Comparison of ENCODE assay signal across 2 cellular contexts in the genomic region with DNA sequence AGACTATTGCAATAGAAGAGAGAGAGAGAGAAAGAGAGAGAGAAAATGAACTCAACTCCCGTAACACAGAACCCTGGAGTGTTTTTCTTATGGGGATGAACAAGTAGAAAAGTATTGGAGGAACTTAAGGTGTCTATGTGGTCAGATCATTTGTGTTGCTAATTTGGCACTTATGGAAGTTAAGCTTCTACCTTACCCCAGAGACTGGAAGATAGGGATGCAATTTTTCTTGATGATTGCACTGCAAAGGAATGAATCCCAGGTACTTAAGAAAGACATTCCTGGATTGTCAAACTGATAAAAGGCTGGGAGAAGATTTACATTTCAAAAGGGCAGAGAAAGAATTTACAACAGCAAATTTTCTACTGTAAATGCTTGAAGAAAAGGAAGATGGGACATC.
TF ChIP-seq lines count a peak whose summit lies in the region.

No MANE protein-coding gene starts in this region.

TF ChIP-seq in GM23338, 12 proteins besides CTCF, POLR2A, EP300 and RAD21:
- TF ChIP-seq, protein P1, sequence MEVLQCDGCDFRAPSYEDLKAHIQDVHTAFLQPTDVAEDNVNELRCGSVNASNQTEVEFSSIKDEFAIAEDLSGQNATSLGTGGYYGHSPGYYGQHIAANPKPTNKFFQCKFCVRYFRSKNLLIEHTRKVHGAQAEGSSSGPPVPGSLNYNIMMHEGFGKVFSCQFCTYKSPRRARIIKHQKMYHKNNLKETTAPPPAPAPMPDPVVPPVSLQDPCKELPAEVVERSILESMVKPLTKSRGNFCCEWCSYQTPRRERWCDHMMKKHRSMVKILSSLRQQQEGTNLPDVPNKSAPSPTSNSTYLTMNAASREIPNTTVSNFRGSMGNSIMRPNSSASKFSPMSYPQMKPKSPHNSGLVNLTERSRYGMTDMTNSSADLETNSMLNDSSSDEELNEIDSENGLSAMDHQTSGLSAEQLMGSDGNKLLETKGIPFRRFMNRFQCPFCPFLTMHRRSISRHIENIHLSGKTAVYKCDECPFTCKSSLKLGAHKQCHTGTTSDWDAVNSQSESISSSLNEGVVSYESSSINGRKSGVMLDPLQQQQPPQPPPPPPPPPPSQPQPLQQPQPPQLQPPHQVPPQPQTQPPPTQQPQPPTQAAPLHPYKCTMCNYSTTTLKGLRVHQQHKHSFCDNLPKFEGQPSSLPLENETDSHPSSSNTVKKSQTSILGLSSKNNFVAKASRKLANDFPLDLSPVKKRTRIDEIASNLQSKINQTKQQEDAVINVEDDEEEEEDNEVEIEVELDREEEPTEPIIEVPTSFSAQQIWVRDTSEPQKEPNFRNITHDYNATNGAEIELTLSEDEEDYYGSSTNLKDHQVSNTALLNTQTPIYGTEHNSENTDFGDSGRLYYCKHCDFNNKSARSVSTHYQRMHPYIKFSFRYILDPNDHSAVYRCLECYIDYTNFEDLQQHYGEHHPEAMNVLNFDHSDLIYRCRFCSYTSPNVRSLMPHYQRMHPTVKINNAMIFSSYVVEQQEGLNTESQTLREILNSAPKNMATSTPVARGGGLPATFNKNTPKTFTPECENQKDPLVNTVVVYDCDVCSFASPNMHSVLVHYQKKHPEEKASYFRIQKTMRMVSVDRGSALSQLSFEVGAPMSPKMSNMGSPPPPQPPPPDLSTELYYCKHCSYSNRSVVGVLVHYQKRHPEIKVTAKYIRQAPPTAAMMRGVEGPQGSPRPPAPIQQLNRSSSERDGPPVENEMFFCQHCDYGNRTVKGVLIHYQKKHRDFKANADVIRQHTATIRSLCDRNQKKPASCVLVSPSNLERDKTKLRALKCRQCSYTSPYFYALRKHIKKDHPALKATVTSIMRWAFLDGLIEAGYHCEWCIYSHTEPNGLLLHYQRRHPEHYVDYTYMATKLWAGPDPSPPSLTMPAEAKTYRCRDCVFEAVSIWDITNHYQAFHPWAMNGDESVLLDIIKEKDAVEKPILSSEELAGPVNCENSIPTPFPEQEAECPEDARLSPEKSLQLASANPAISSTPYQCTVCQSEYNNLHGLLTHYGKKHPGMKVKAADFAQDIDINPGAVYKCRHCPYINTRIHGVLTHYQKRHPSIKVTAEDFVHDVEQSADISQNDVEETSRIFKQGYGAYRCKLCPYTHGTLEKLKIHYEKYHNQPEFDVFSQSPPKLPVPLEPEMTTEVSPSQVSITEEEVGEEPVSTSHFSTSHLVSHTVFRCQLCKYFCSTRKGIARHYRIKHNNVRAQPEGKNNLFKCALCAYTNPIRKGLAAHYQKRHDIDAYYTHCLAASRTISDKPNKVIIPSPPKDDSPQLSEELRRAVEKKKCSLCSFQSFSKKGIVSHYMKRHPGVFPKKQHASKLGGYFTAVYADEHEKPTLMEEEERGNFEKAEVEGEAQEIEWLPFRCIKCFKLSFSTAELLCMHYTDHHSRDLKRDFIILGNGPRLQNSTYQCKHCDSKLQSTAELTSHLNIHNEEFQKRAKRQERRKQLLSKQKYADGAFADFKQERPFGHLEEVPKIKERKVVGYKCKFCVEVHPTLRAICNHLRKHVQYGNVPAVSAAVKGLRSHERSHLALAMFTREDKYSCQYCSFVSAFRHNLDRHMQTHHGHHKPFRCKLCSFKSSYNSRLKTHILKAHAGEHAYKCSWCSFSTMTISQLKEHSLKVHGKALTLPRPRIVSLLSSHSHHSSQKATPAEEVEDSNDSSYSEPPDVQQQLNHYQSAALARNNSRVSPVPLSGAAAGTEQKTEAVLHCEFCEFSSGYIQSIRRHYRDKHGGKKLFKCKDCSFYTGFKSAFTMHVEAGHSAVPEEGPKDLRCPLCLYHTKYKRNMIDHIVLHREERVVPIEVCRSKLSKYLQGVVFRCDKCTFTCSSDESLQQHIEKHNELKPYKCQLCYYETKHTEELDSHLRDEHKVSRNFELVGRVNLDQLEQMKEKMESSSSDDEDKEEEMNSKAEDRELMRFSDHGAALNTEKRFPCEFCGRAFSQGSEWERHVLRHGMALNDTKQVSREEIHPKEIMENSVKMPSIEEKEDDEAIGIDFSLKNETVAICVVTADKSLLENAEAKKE (CRISPR knock-in tag; IDR thresholded peaks at IDR 0.05): peak; percentile 67
- TF ChIP-seq EZH2phosphoT487 (IDR thresholded peaks at IDR 0.05; ENCODE audit: unreplicated experiment) (no peak), NANOG (IDR thresholded peaks at IDR 0.05; ENCODE audit: borderline replicate concordance) (peak; percentile 80), CREB1 (CRISPR knock-in tag; IDR thresholded peaks at IDR 0.05; ENCODE audit: low read depth) (no peak)
TF ChIP-seq in GM23338: peak in this region for 2.

TF ChIP-seq in WTC11, 78 proteins besides CTCF, POLR2A, EP300 and RAD21 (continued from another document):
- TF ChIP-seq, protein P2, sequence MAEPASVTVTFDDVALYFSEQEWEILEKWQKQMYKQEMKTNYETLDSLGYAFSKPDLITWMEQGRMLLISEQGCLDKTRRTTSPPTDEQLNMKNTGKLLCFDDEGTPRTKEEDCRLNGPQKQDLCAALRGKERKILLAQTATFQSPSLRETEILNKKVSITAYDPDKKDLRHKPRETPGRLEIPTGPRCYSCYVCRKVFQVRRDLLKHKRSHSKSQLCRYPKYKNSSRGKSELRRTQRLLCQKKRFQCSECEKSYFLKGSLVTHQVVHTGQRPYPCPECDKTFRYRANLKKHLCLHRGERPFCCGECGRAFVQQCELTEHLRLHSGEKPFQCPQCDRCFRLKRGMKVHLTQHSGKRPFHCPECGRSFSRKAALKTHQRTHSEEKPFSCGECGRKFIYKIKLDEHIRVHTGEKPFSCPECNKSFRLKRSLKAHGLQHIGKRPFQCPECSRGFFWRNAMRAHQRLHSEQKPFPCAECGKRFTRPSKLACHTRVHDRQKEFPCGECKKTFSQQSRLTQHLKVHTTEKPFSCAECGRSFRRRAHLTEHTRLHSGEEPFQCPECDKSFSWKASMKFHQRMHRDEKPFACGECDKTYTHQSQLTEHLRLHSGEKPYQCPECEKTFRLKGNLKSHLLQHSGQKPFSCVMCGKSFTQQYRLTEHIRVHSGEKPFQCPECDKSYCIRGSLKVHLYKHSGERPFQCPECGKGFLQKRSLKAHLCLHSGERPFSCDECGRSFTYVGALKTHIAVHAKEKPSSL (CRISPR knock-in tag; conservative IDR thresholded peaks at IDR 0.05): no peak
- TF ChIP-seq, protein P3, sequence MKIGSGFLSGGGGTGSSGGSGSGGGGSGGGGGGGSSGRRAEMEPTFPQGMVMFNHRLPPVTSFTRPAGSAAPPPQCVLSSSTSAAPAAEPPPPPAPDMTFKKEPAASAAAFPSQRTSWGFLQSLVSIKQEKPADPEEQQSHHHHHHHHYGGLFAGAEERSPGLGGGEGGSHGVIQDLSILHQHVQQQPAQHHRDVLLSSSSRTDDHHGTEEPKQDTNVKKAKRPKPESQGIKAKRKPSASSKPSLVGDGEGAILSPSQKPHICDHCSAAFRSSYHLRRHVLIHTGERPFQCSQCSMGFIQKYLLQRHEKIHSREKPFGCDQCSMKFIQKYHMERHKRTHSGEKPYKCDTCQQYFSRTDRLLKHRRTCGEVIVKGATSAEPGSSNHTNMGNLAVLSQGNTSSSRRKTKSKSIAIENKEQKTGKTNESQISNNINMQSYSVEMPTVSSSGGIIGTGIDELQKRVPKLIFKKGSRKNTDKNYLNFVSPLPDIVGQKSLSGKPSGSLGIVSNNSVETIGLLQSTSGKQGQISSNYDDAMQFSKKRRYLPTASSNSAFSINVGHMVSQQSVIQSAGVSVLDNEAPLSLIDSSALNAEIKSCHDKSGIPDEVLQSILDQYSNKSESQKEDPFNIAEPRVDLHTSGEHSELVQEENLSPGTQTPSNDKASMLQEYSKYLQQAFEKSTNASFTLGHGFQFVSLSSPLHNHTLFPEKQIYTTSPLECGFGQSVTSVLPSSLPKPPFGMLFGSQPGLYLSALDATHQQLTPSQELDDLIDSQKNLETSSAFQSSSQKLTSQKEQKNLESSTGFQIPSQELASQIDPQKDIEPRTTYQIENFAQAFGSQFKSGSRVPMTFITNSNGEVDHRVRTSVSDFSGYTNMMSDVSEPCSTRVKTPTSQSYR (CRISPR knock-in tag; IDR thresholded peaks at IDR 0.05): no peak
- TF ChIP-seq ZNF232 (CRISPR knock-in tag; IDR thresholded peaks at IDR 0.05): no peak
- no peak for TF ChIP-seq CREB1 (CRISPR knock-in tag; IDR thresholded peaks at IDR 0.05)
- TF ChIP-seq, protein P4, sequence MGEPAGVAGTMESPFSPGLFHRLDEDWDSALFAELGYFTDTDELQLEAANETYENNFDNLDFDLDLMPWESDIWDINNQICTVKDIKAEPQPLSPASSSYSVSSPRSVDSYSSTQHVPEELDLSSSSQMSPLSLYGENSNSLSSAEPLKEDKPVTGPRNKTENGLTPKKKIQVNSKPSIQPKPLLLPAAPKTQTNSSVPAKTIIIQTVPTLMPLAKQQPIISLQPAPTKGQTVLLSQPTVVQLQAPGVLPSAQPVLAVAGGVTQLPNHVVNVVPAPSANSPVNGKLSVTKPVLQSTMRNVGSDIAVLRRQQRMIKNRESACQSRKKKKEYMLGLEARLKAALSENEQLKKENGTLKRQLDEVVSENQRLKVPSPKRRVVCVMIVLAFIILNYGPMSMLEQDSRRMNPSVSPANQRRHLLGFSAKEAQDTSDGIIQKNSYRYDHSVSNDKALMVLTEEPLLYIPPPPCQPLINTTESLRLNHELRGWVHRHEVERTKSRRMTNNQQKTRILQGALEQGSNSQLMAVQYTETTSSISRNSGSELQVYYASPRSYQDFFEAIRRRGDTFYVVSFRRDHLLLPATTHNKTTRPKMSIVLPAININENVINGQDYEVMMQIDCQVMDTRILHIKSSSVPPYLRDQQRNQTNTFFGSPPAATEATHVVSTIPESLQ (CRISPR knock-in tag; IDR thresholded peaks at IDR 0.05): no peak
- no peak for TF ChIP-seq ZNF263 (CRISPR knock-in tag; IDR thresholded peaks at IDR 0.05; ENCODE audit: low read depth)
- TF ChIP-seq MYBL2 (CRISPR knock-in tag; IDR thresholded peaks at IDR 0.05): no peak
- no peak for TF ChIP-seq RELA (CRISPR knock-in tag; IDR thresholded peaks at IDR 0.05; ENCODE audit: borderline replicate concordance)
